Comparison of ENCODE assay signal across 9 cellular contexts in the genomic region with DNA sequence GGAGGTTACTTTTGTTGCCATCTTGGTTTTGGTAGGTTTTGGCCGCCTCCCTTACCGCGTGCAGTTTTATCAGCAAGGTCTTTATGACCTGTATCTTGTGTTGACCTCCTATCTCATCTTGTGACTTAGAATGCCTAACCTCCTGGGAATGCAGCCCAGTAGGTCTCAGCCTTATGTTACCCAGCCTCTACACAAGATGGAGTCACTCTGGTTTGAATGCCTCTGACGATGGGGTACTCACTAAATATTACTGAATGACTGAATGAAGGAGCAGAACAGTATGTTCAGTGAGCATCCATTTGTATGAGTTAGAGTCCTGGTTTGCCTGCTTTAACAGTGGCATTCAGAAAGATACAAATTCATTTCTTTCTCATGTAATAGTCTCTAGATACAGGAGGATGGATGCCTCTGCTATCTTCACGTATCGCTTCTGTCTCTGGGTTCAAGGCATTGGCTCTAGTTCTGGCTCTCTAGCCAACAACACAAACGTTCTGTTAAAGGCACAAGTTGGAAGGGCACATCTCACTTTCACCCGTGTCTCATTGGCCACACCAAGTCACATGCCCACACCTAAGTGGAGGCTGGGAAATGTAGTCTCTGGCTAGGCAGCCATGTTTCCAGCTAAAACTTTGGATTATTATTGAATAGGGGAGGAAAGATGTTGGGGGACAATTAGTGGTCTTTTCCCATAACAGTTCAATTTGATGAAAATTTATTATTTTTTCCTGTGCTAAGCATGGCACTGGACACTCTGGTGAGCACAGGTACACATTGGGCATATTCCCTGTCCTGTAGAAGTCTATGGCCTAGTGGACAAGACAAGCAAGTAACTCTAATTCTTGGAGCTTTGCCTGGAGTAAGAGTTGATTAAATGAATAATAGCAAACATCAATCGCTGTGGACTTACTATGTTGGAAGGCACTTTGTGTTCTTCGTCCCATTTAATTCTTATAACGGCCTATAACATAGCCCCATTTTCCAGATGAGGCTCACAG.
DNase-seq lines count a peak whose midpoint lies in the region; ATAC-seq and TF ChIP-seq lines count a peak whose summit lies in the region.
"Had no signal": no experiment of that assay in that cellular context is flagged by ENCODE, and none has a peak within 500 bp of the region (broad histone marks: within the 10 kb centered on the region; RNA-seq: fewer than 3 reads in every experiment).

No MANE protein-coding gene starts in this region.

- peak; percentile 9 for DNase-seq in A172 (ENCODE audit: low spot score)
- peak; percentile 12 for DNase-seq in GM23248
- no peak for DNase-seq in RWPE2 (ENCODE audit: low spot score)
- DNase-seq in head of caudate nucleus: peak; percentile 8 to 79 (median 50)
- DNase-seq in T1000 (lab: John Stamatoyannopoulos, UW): no peak
- DNase-seq in activated CD8-positive, alpha-beta memory T cell treated with anti-CD3 and anti-CD28 coated beads, Interleukin-2, amount 10 ng/mL, durations not matched to agents 7 days and 5 days: no peak
- DNase-seq in ureter (ENCODE audit: low spot score): no peak

- H3K27me3 ChIP-seq in GM23248 (replicated peaks; ENCODE audit: insufficient read depth) (no peaks in the 10 kb centered on the region), RWPE2 (ENCODE audit: insufficient read depth, poor library complexity, severe bottlenecking) (no peaks in the 10 kb centered on the region)

- peak; percentile 55; the same call in 1 of the 3 replicates for ATAC-seq in RWPE2 (ENCODE audit: low read depth)
- no peak for ATAC-seq in activated CD8-positive, alpha-beta memory T cell treated with anti-CD3 and anti-CD28 coated beads, Interleukin-2, amount 10 ng/mL, durations not matched to agents 7 days and 5 days
- no peak for ATAC-seq in HG03442 (IDR thresholded peaks at IDR 0.05; ENCODE audit: unreplicated experiment)

- H3K4me2 ChIP-seq in GM23248 (ENCODE audit: unreplicated experiment): no peak overlapping the region

- H3K4me3 Mint-ChIP-seq in activated CD8-positive, alpha-beta memory T cell treated with anti-CD3 and anti-CD28 coated beads, Interleukin-2, amount 10 ng/mL, durations not matched to agents 7 days and 5 days: no peak overlapping the region
- H3K4me3 Mint-ChIP-seq: CD4-positive, CD25-positive, alpha-beta regulatory T cell had no signal

- CTCF ChIA-PET in activated CD8-positive, alpha-beta memory T cell treated with anti-CD3 and anti-CD28 coated beads, Interleukin-2, amount 10 ng/mL, durations not matched to agents 7 days and 5 days (lab: Charles Lee): no interaction called here

- no peaks in the 10 kb centered on the region for H3K4me1 Mint-ChIP-seq in activated CD8-positive, alpha-beta memory T cell treated with anti-CD3 and anti-CD28 coated beads, Interleukin-2, amount 10 ng/mL, durations not matched to agents 7 days and 5 days

- H3K27ac ChIP-seq in GM23248 (no peak overlapping the region), RWPE2 (ENCODE audit: poor library complexity, severe bottlenecking) (no peak overlapping the region)

- no peaks in the 10 kb centered on the region for H3F3A ChIP-seq in GM23248 (ENCODE audit: insufficient read depth)

- in situ Hi-C loops in GM23248 (cut with MboI): no loop called here

- WGBS in GM23248 (ENCODE audit: low coverage in 1 of 2, low lambda C conversion rate in 2 of 2, missing lambda C conversion rate in 2 of 2), 2 experiments: 47 to 49% methylated on average over 11 of the region's 11 CpGs

- no peak overlapping the region for H3K27ac Mint-ChIP-seq in activated CD8-positive, alpha-beta memory T cell treated with anti-CD3 and anti-CD28 coated beads, Interleukin-2, amount 10 ng/mL, durations not matched to agents 7 days and 5 days
- H3K27ac Mint-ChIP-seq: CD4-positive, CD25-positive, alpha-beta regulatory T cell had no signal

- H2AFZ ChIP-seq in GM23248: no peak overlapping the region

- no peaks in the 10 kb centered on the region for H3K9me2 ChIP-seq in GM23248 (ENCODE audit: insufficient read depth)

- TF ChIP-seq CTCF in RWPE2 (IDR thresholded peaks at IDR 0.05; ENCODE audit: poor library complexity, severe bottlenecking): no peak

- no peaks in the 10 kb centered on the region for H3K4me1 ChIP-seq in GM23248 (ENCODE audit: insufficient read depth)
- no peaks in the 10 kb centered on the region for H3K4me1 ChIP-seq in RWPE2 (ENCODE audit: insufficient read depth, poor library complexity, severe bottlenecking)

- H3K4me3 ChIP-seq in GM23248 (no peak overlapping the region), RWPE2 (ENCODE audit: severe bottlenecking) (no peak overlapping the region)

- H3K9ac ChIP-seq in GM23248: no peak overlapping the region

- H3K9me3 ChIP-seq in GM23248 (ENCODE audit: low read depth) (no peaks in the 10 kb centered on the region), RWPE2 (ENCODE audit: severe bottlenecking) (no peaks in the 10 kb centered on the region)

- H3K27me3 Mint-ChIP-seq in activated CD8-positive, alpha-beta memory T cell treated with anti-CD3 and anti-CD28 coated beads, Interleukin-2, amount 10 ng/mL, durations not matched to agents 7 days and 5 days: peaks cover 8% of the 10 kb centered on the region

- no peaks in the 10 kb centered on the region for H4K20me1 ChIP-seq in GM23248 (ENCODE audit: insufficient read depth)

- H3K79me2 ChIP-seq in GM23248 (ENCODE audit: insufficient read depth): no peaks in the 10 kb centered on the region

- H3K9me3 Mint-ChIP-seq in activated CD8-positive, alpha-beta memory T cell treated with anti-CD3 and anti-CD28 coated beads, Interleukin-2, amount 10 ng/mL, durations not matched to agents 7 days and 5 days (ENCODE audit: low read depth): no peaks in the 10 kb centered on the region

- H3K36me3 ChIP-seq in GM23248 (ENCODE audit: low read depth): no peaks in the 10 kb centered on the region
- H3K36me3 ChIP-seq in RWPE2 (ENCODE audit: low read depth): no peaks in the 10 kb centered on the region

- H3K36me3 Mint-ChIP-seq in activated CD8-positive, alpha-beta memory T cell treated with anti-CD3 and anti-CD28 coated beads, Interleukin-2, amount 10 ng/mL, durations not matched to agents 7 days and 5 days: no peaks in the 10 kb centered on the region
- H3K36me3 Mint-ChIP-seq: CD4-positive, CD25-positive, alpha-beta regulatory T cell had no signal

- intact Hi-C loops in head of caudate nucleus (cut with DNase I): no loop called here

Comparison
In these comparisons a context has a peak if more than half of its experiments do, and no peak if none do; other contexts are left out.
1. DNase-seq: peak in A172 (single experiment), GM23248 (single experiment) and head of caudate nucleus (42 of 42); none in RWPE2 (single experiment), T1000 (single experiment), activated CD8-positive, alpha-beta memory T cell treated with anti-CD3 and anti-CD28 coated beads, Interleukin-2, amount 10 ng/mL, durations not matched to agents 7 days and 5 days (single experiment) and ureter (single experiment).